Comparison of ENCODE assay signal across 2 cellular contexts in the genomic region with DNA sequence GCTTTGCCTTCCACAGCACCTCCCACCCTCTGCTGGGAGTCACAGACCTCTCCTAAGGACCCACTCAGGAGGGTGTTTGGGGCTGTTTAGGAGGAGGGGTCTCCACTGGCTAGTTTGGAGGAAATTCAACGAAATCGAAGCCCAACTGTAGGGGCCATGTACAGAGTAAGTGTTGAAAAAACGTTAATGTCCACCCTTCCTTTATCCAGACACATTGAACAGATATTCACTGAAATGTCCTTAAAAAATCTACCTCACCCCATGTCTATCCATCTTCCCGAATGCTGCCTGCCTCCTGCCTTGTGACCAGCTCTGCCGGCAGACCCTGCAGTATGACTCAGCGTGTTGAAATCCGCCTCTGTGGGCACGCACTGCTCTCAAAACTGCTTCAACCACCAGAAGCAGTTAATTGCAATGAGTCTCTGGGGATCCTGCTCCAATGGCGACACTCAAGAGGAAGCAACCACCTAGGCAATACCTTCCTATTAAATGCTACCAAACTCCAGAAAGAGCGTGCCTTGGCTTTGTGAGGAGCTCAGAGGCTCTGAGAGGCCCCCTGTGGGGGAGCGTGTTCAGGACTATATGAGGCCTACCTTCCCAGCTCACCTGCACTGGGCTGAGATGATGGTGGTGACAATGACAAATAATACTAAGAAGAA.
TF ChIP-seq lines count a peak whose summit lies in the region.

No MANE protein-coding gene starts in this region.

TF ChIP-seq in A549, 52 proteins besides CTCF, POLR2A, EP300 and RAD21 (continued from another document):
- TF ChIP-seq, protein P1, sequence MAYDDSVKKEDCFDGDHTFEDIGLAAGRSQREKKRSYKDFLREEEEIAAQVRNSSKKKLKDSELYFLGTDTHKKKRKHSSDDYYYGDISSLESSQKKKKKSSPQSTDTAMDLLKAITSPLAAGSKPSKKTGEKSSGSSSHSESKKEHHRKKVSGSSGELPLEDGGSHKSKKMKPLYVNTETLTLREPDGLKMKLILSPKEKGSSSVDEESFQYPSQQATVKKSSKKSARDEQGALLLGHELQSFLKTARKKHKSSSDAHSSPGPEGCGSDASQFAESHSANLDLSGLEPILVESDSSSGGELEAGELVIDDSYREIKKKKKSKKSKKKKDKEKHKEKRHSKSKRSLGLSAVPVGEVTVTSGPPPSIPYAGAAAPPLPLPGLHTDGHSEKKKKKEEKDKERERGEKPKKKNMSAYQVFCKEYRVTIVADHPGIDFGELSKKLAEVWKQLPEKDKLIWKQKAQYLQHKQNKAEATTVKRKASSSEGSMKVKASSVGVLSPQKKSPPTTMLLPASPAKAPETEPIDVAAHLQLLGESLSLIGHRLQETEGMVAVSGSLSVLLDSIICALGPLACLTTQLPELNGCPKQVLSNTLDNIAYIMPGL (CRISPR knock-in tag; IDR thresholded peaks at IDR 0.05; ENCODE audit: borderline replicate concordance), result no peak
- no peak for TF ChIP-seq HEYL (CRISPR knock-in tag; IDR thresholded peaks at IDR 0.05)

TF ChIP-seq in HEK293, 187 proteins besides CTCF, POLR2A, EP300 and RAD21 (continued from another document and continues in another):
- TF ChIP-seq, protein P2, sequence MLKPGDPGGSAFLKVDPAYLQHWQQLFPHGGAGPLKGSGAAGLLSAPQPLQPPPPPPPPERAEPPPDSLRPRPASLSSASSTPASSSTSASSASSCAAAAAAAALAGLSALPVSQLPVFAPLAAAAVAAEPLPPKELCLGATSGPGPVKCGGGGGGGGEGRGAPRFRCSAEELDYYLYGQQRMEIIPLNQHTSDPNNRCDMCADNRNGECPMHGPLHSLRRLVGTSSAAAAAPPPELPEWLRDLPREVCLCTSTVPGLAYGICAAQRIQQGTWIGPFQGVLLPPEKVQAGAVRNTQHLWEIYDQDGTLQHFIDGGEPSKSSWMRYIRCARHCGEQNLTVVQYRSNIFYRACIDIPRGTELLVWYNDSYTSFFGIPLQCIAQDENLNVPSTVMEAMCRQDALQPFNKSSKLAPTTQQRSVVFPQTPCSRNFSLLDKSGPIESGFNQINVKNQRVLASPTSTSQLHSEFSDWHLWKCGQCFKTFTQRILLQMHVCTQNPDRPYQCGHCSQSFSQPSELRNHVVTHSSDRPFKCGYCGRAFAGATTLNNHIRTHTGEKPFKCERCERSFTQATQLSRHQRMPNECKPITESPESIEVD (tag by site-specific recombination; IDR thresholded peaks at IDR 0.05), result 0 out of 2 replicates have a peak, but pooled peaks have one; percentile 25
- TF ChIP-seq, protein P3, sequence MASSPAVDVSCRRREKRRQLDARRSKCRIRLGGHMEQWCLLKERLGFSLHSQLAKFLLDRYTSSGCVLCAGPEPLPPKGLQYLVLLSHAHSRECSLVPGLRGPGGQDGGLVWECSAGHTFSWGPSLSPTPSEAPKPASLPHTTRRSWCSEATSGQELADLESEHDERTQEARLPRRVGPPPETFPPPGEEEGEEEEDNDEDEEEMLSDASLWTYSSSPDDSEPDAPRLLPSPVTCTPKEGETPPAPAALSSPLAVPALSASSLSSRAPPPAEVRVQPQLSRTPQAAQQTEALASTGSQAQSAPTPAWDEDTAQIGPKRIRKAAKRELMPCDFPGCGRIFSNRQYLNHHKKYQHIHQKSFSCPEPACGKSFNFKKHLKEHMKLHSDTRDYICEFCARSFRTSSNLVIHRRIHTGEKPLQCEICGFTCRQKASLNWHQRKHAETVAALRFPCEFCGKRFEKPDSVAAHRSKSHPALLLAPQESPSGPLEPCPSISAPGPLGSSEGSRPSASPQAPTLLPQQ (tag by site-specific recombination; IDR thresholded peaks at IDR 0.05), result peak; percentile 39
- TF ChIP-seq MZF1 (tag by site-specific recombination; IDR thresholded peaks at IDR 0.05; ENCODE audit: borderline replicate concordance) (0 out of 2 replicates have a peak, but pooled peaks have one; percentile 53), ZNF501 (tag by site-specific recombination; IDR thresholded peaks at IDR 0.05) (no peak), ZNF664 (tag by site-specific recombination; IDR thresholded peaks at IDR 0.05) (no peak), ZNF311 (tag by site-specific recombination; IDR thresholded peaks at IDR 0.05; ENCODE audit: borderline replicate concordance) (no peak), ZBTB20 (tag by site-specific recombination; IDR thresholded peaks at IDR 0.05) (peak; percentile 48), ZNF776 (tag by site-specific recombination; IDR thresholded peaks at IDR 0.05; ENCODE audit: borderline replicate concordance) (no peak), ZIC2 (tag by site-specific recombination; IDR thresholded peaks at IDR 0.05) (peak; percentile 32), ZNF155 (tag by site-specific recombination; IDR thresholded peaks at IDR 0.05) (no peak), ZNF239 (tag by site-specific recombination; IDR thresholded peaks at IDR 0.05) (no peak), ZSCAN16 (tag by site-specific recombination; IDR thresholded peaks at IDR 0.05) (no peak), OVOL3 (tag by site-specific recombination; IDR thresholded peaks at IDR 0.05) (0 out of 2 replicates have a peak, but pooled peaks have one; percentile 42), MEIS1 (CRISPR knock-in tag; IDR thresholded peaks at IDR 0.05; ENCODE audit: borderline replicate concordance) (no peak), ZXDB (tag by site-specific recombination; IDR thresholded peaks at IDR 0.05) (peak; percentile 71; the same call in 1 of the 2 replicates), ZNF10 (tag by site-specific recombination; IDR thresholded peaks at IDR 0.05) (no peak), ZNF701 (tag by site-specific recombination; IDR thresholded peaks at IDR 0.05) (no peak), GLIS1 (tag by site-specific recombination; IDR thresholded peaks at IDR 0.05) (peak; percentile 72), ZFHX2 (tag by site-specific recombination; conservative IDR thresholded peaks at IDR 0.05) (no peak), ZFP69B (tag by site-specific recombination; IDR thresholded peaks at IDR 0.05) (peak; percentile 42; the same call in 1 of the 2 replicates), ZNF621 (tag by site-specific recombination; IDR thresholded peaks at IDR 0.05) (no peak), ZNF558 (tag by site-specific recombination; IDR thresholded peaks at IDR 0.05) (no peak), TCF7L2 (IDR thresholded peaks at IDR 0.05; ENCODE audit: borderline replicate concordance, low read depth, low read length) (no peak), ZNF302 (tag by site-specific recombination; IDR thresholded peaks at IDR 0.05; ENCODE audit: low read depth) (no peak), ZNF138 (tag by site-specific recombination; IDR thresholded peaks at IDR 0.05; ENCODE audit: borderline replicate concordance) (no peak), ZBTB21 (tag by site-specific recombination; IDR thresholded peaks at IDR 0.05) (peak; percentile 13; the same call in 1 of the 2 replicates), IKZF3 (tag by site-specific recombination; IDR thresholded peaks at IDR 0.05) (peak; percentile 71), ZNF670 (tag by site-specific recombination; IDR thresholded peaks at IDR 0.05; ENCODE audit: low read depth) (no peak)
- TF ChIP-seq, protein P4, sequence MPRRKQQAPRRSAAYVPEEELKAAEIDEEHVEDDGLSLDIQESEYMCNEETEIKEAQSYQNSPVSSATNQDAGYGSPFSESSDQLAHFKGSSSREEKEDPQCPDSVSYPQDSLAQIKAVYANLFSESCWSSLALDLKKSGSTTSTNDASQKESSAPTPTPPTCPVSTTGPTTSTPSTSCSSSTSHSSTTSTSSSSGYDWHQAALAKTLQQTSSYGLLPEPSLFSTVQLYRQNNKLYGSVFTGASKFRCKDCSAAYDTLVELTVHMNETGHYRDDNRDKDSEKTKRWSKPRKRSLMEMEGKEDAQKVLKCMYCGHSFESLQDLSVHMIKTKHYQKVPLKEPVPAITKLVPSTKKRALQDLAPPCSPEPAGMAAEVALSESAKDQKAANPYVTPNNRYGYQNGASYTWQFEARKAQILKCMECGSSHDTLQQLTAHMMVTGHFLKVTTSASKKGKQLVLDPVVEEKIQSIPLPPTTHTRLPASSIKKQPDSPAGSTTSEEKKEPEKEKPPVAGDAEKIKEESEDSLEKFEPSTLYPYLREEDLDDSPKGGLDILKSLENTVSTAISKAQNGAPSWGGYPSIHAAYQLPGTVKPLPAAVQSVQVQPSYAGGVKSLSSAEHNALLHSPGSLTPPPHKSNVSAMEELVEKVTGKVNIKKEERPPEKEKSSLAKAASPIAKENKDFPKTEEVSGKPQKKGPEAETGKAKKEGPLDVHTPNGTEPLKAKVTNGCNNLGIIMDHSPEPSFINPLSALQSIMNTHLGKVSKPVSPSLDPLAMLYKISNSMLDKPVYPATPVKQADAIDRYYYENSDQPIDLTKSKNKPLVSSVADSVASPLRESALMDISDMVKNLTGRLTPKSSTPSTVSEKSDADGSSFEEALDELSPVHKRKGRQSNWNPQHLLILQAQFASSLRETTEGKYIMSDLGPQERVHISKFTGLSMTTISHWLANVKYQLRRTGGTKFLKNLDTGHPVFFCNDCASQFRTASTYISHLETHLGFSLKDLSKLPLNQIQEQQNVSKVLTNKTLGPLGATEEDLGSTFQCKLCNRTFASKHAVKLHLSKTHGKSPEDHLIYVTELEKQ (tag by site-specific recombination; IDR thresholded peaks at IDR 0.05; ENCODE audit: borderline replicate concordance), result peak; percentile 67; the same call in 1 of the 2 replicates
- TF ChIP-seq, protein P5, sequence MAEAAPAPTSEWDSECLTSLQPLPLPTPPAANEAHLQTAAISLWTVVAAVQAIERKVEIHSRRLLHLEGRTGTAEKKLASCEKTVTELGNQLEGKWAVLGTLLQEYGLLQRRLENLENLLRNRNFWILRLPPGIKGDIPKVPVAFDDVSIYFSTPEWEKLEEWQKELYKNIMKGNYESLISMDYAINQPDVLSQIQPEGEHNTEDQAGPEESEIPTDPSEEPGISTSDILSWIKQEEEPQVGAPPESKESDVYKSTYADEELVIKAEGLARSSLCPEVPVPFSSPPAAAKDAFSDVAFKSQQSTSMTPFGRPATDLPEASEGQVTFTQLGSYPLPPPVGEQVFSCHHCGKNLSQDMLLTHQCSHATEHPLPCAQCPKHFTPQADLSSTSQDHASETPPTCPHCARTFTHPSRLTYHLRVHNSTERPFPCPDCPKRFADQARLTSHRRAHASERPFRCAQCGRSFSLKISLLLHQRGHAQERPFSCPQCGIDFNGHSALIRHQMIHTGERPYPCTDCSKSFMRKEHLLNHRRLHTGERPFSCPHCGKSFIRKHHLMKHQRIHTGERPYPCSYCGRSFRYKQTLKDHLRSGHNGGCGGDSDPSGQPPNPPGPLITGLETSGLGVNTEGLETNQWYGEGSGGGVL (tag by site-specific recombination; IDR thresholded peaks at IDR 0.05), result no peak
- TF ChIP-seq, protein P6, sequence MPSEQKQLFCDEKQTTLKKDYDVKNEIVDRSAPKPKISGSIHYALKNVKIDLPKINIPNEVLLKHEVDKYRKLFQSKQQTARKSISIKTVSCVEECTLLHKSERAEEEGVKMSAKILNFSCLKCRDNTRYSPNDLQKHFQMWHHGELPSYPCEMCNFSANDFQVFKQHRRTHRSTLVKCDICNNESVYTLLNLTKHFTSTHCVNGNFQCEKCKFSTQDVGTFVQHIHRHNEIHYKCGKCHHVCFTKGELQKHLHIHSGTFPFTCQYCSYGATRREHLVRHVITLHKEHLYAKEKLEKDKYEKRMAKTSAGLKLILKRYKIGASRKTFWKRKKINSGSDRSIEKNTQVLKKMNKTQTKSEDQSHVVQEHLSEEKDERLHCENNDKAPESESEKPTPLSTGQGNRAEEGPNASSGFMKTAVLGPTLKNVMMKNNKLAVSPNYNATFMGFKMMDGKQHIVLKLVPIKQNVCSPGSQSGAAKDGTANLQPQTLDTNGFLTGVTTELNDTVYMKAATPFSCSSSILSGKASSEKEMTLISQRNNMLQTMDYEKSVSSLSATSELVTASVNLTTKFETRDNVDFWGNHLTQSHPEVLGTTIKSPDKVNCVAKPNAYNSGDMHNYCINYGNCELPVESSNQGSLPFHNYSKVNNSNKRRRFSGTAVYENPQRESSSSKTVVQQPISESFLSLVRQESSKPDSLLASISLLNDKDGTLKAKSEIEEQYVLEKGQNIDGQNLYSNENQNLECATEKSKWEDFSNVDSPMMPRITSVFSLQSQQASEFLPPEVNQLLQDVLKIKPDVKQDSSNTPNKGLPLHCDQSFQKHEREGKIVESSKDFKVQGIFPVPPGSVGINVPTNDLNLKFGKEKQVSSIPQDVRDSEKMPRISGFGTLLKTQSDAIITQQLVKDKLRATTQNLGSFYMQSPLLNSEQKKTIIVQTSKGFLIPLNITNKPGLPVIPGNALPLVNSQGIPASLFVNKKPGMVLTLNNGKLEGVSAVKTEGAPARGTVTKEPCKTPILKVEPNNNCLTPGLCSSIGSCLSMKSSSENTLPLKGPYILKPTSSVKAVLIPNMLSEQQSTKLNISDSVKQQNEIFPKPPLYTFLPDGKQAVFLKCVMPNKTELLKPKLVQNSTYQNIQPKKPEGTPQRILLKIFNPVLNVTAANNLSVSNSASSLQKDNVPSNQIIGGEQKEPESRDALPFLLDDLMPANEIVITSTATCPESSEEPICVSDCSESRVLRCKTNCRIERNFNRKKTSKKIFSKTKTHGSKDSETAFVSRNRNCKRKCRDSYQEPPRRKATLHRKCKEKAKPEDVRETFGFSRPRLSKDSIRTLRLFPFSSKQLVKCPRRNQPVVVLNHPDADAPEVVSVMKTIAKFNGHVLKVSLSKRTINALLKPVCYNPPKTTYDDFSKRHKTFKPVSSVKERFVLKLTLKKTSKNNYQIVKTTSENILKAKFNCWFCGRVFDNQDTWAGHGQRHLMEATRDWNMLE (tag by site-specific recombination; conservative IDR thresholded peaks at IDR 0.05; ENCODE audit: low read depth), result no peak
- TF ChIP-seq, protein P7, sequence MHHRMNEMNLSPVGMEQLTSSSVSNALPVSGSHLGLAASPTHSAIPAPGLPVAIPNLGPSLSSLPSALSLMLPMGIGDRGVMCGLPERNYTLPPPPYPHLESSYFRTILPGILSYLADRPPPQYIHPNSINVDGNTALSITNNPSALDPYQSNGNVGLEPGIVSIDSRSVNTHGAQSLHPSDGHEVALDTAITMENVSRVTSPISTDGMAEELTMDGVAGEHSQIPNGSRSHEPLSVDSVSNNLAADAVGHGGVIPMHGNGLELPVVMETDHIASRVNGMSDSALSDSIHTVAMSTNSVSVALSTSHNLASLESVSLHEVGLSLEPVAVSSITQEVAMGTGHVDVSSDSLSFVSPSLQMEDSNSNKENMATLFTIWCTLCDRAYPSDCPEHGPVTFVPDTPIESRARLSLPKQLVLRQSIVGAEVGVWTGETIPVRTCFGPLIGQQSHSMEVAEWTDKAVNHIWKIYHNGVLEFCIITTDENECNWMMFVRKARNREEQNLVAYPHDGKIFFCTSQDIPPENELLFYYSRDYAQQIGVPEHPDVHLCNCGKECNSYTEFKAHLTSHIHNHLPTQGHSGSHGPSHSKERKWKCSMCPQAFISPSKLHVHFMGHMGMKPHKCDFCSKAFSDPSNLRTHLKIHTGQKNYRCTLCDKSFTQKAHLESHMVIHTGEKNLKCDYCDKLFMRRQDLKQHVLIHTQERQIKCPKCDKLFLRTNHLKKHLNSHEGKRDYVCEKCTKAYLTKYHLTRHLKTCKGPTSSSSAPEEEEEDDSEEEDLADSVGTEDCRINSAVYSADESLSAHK (tag by site-specific recombination; IDR thresholded peaks at IDR 0.05), result peak; percentile 87
- TF ChIP-seq, protein P8, sequence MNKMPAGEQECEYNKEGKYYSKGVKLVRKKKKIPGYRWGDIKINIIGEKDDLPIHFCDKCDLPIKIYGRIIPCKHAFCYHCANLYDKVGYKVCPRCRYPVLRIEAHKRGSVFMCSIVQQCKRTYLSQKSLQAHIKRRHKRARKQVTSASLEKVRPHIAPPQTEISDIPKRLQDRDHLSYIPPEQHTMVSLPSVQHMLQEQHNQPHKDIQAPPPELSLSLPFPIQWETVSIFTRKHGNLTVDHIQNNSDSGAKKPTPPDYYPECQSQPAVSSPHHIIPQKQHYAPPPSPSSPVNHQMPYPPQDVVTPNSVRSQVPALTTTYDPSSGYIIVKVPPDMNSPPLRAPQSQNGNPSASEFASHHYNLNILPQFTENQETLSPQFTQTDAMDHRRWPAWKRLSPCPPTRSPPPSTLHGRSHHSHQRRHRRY (tag by site-specific recombination; IDR thresholded peaks at IDR 0.05), result no peak
